Comparison of ENCODE assay signal across 9 cellular contexts in genomic region chr2:68831688-68832087, GRCh38. TPM values are rescaled to one million over a fixed set of nuclear protein-coding genes. Genes with fewer than 3 reads are reported as not detected.
A peak's percentile ranks its signal among the peaks of the same experiment; 100 is the strongest.
DNase-seq lines count a peak whose midpoint lies in the region; ATAC-seq and TF ChIP-seq lines count a peak whose summit lies in the region.
"Had no signal": no experiment of that assay in that cellular context is flagged by ENCODE, and none has a peak within 500 bp of the region (broad histone marks: within the 10 kb centered on the region; RNA-seq: fewer than 3 reads in every experiment).

No MANE protein-coding gene starts in this region.

- ATAC-seq in lung (ENCODE audit: insufficient read depth, low FRiP score), result peak; percentile 13
- ATAC-seq in GM19397 (IDR thresholded peaks at IDR 0.05; ENCODE audit: unreplicated experiment), result no peak
- no peak for ATAC-seq in HG02623 (IDR thresholded peaks at IDR 0.05; ENCODE audit: unreplicated experiment)

- H3K27me3 ChIP-seq in lung (ENCODE audit: control insufficient read depth, insufficient read depth), result no peaks in the 10 kb centered on the region

- H3K36me3 ChIP-seq in lung (ENCODE audit: control insufficient read depth in 2 of 2, insufficient read depth in 2 of 2, low read length in 2 of 2) (no peaks in the 10 kb centered on the region), urinary bladder (ENCODE audit: insufficient read depth) (no peaks in the 10 kb centered on the region)

- H3K27ac Mint-ChIP-seq in activated naive CD4-positive, alpha-beta T cell treated with anti-CD3 and anti-CD28 coated beads, Interleukin-2, amount 10 ng/mL, durations not matched to agents 7 days and 5 days, result peak overlapping the region; percentile 85

- H3K9me3 ChIP-seq in lung (ENCODE audit: control insufficient read depth in 2 of 2, insufficient read depth in 1 of 2, low read length in 1 of 2), result no peaks in the 10 kb centered on the region

- WGBS in lung, 2 donors, result 63 to 74% methylated on average over 3 of the region's 3 CpGs
- WGBS in urinary bladder, result 55% methylated on average over 3 of the region's 3 CpGs

- peaks cover 24% of the 10 kb centered on the region for H3K36me3 Mint-ChIP-seq in activated naive CD4-positive, alpha-beta T cell treated with anti-CD3 and anti-CD28 coated beads, Interleukin-2, amount 10 ng/mL, durations not matched to agents 7 days and 5 days

- no peak overlapping the region for H3K4me3 Mint-ChIP-seq in activated naive CD4-positive, alpha-beta T cell treated with anti-CD3 and anti-CD28 coated beads, Interleukin-2, amount 10 ng/mL, durations not matched to agents 7 days and 5 days

- TF ChIP-seq CTCF in lung (IDR thresholded peaks at IDR 0.05; ENCODE audit: control extremely low read depth, extremely low read depth), result no peak

- no peaks in the 10 kb centered on the region for H3K9me3 Mint-ChIP-seq in activated naive CD4-positive, alpha-beta T cell treated with anti-CD3 and anti-CD28 coated beads, Interleukin-2, amount 10 ng/mL, durations not matched to agents 7 days and 5 days

- H3K27ac ChIP-seq in angular gyrus (ENCODE audit: low read depth, low read length) (peak overlapping the region; percentile 59), lung (ENCODE audit: low read depth in 1 of 2, low read length in 1 of 2) (peak overlapping the region; percentile 76 to 86), urinary bladder (ENCODE audit: low read depth) (peak overlapping the region; percentile 39)
- H3K27ac ChIP-seq: RWPE1 had no signal

- no peaks in the 10 kb centered on the region for H3K27me3 Mint-ChIP-seq in activated naive CD4-positive, alpha-beta T cell treated with anti-CD3 and anti-CD28 coated beads, Interleukin-2, amount 10 ng/mL, durations not matched to agents 7 days and 5 days

- H3K4me1 Mint-ChIP-seq in activated naive CD4-positive, alpha-beta T cell treated with anti-CD3 and anti-CD28 coated beads, Interleukin-2, amount 10 ng/mL, durations not matched to agents 7 days and 5 days, result peaks cover 78% of the 10 kb centered on the region

- H3K4me3 ChIP-seq in lung (no peak overlapping the region), urinary bladder (ENCODE audit: low read depth, low read length) (no peak overlapping the region)

- CTCF ChIA-PET in activated naive CD4-positive, alpha-beta T cell treated with anti-CD3 and anti-CD28 coated beads, Interleukin-2, amount 10 ng/mL, durations not matched to agents 7 days and 5 days (lab: Charles Lee), result interaction anchor here (1.7 to 3.5 kb wide), 2 partner anchors 76 to 80 kb away, joined by 5 to 11 read pairs; no protein-coding TSS in a partner anchor

- H3K4me1 ChIP-seq in lung (ENCODE audit: control insufficient read depth in 2 of 2, insufficient read depth in 2 of 2, low read length in 2 of 2) (peaks cover 23 to 24% of the 10 kb centered on the region in 2 donors), urinary bladder (ENCODE audit: insufficient read depth) (no peaks in the 10 kb centered on the region)

- no peak for DNase-seq in activated naive CD4-positive, alpha-beta T cell treated with anti-CD3 and anti-CD28 coated beads, Interleukin-2, amount 10 ng/mL, durations not matched to agents 7 days and 5 days
- no peak for DNase-seq in activated naive CD4-positive, alpha-beta T cell treated with Interleukin-2 at 50 U/mL for 16 hours
- DNase-seq in lung (ENCODE audit: low spot score), result no peak
- DNase-seq in NCI-H146 treated with DMSO at 0.1 percent for 48 hours (lab: John Stamatoyannopoulos, UW; ENCODE audit: unreplicated experiment), result no peak

RNA-seq across cellular contexts. Expression of gene BMP10, which starts 39.5 kb away (rescaled TPM):
- total RNA-seq in lung (under 1 TPM in 1 of 2 donors, not detected in 1; 0.31 TPM), urinary bladder (not detected)
- polyA plus RNA-seq in lung (not detected), urinary bladder (not detected)
